ENCODE assay signal across 17 cellular contexts in genomic region chr20:50819344-50819743, GRCh38. TPM values are rescaled to one million over a fixed set of nuclear protein-coding genes. Genes with fewer than 3 reads are reported as not detected.
DNase-seq lines count a peak whose midpoint lies in the region; ATAC-seq and TF ChIP-seq lines count a peak whose summit lies in the region.
"Had no signal": no experiment of that assay in that cellular context is flagged by ENCODE, and none has a peak within 500 bp of the region (broad histone marks: within the 10 kb centered on the region; RNA-seq: fewer than 3 reads in every experiment).

No MANE protein-coding gene starts in this region.

- peaks cover 4 to 32% (median 12%) of the 10 kb centered on the region in 3 donors for H3K36me3 Mint-ChIP-seq in naive thymus-derived CD8-positive, alpha-beta T cell

- H3K9me3 Mint-ChIP-seq in naive thymus-derived CD8-positive, alpha-beta T cell = no peaks in the 10 kb centered on the region
- H3K9me3 Mint-ChIP-seq: activated CD4-positive, alpha-beta memory T cell treated with anti-CD3 and anti-CD28 coated beads, Interleukin-2, amount 10 ng/mL, durations not matched to agents 7 days and 5 days; activated naive CD4-positive, alpha-beta T cell treated with anti-CD3 and anti-CD28 coated beads, Interleukin-2, amount 50 U/mL, for 24 hours had no signal

- peaks cover 32 to 76% (median 67%) of the 10 kb centered on the region in 4 donors for H3K4me1 Mint-ChIP-seq in naive thymus-derived CD8-positive, alpha-beta T cell

- H3K27ac ChIP-seq in HCT116 (ENCODE audit: low read depth, low read length) (peak overlapping the region; percentile 49; the same call in 1 of the 2 replicates), coronary artery (no peak overlapping the region)
- H3K27ac ChIP-seq: PC-9 had no signal

- no peaks in the 10 kb centered on the region for H3K36me3 ChIP-seq in HCT116 (ENCODE audit: control insufficient read depth in 1 of 2, insufficient read depth in 2 of 2, low read length in 2 of 2)
- H3K36me3 ChIP-seq: heart right ventricle, transverse colon had no signal

- peaks cover 16% of the 10 kb centered on the region in 2 experiments; a peak in 3 of 4 replicates for H3K4me1 ChIP-seq in HCT116 (ENCODE audit: control insufficient read depth in 1 of 2, insufficient read depth in 2 of 2, low read length in 2 of 2)

- H3K27me3 ChIP-seq in HCT116 (ENCODE audit: insufficient read depth, low read length) = no peaks in the 10 kb centered on the region
- H3K27me3 ChIP-seq: heart right ventricle, transverse colon had no signal

- no peak overlapping the region for H3K9ac ChIP-seq in HCT116 (ENCODE audit: low read length)

- intact Hi-C loops in HCT116 (cut with micrococcal nuclease) = no loop called here

- H3K27me3 Mint-ChIP-seq in naive thymus-derived CD8-positive, alpha-beta T cell = peaks cover 0 to 2% (median 0%) of the 10 kb centered on the region in 5 donors
- H3K27me3 Mint-ChIP-seq: activated CD4-positive, alpha-beta memory T cell treated with anti-CD3 and anti-CD28 coated beads, Interleukin-2, amount 10 ng/mL, durations not matched to agents 7 days and 5 days; activated naive CD4-positive, alpha-beta T cell treated with anti-CD3 and anti-CD28 coated beads, Interleukin-2, amount 50 U/mL, for 24 hours had no signal

- H3K4me3 ChIP-seq in HCT116 (replicated peaks in 1 of 2; ENCODE audit: low read depth in 1 of 2, low read length in 2 of 2) (no peak overlapping the region), coronary artery (no peak overlapping the region)
- H3K4me3 ChIP-seq: heart right ventricle, PC-9, transverse colon had no signal

- no TSS peak for BruUV-seq in HCT116 (replicated peaks; lab: Mats Ljungman, UMichigan)

- ATAC-seq in GM18909 (IDR thresholded peaks at IDR 0.05; ENCODE audit: poor library complexity, unreplicated experiment) (peak; percentile 43), HCT116 (no peak)
- ATAC-seq in naive thymus-derived CD8-positive, alpha-beta T cell = no peak

- CTCF ChIA-PET in HCT116 (lab: Charles Lee) = interaction anchor here (1.0 to 2.3 kb wide), 5 partner anchors 18 to 499 kb away, joined by 3 to 16 read pairs (median 5); partner anchors contain the start of genes ADNP and BCAS4

- no peaks in the 10 kb centered on the region for H4K20me1 ChIP-seq in HCT116 (ENCODE audit: insufficient read depth)

- DNase-seq in HCT116 (ENCODE audit: low read depth, low spot score) (no peak), NAMALWA (ENCODE audit: low spot score) (peak; percentile 72), coronary artery (ENCODE audit: low spot score) (no peak), GM13976 (ENCODE audit: low spot score) (no peak)
- no peak for DNase-seq in naive thymus-derived CD8-positive, alpha-beta T cell
- DNase-seq in stimulated activated CD4-positive, alpha-beta T cell treated with anti-CD3 and anti-CD28 coated beads, Interleukin-4, amount 100 ng/mL, for 24 hours = no peak
- no peak for DNase-seq in NK-92 treated with Interleukin-12 subunit alpha and Interleukin-12 subunit beta, amount 100 ng/mL, for 24 hours (lab: John Stamatoyannopoulos, UW)
- DNase-seq: activated CD4-positive, alpha-beta memory T cell treated with anti-CD3 and anti-CD28 coated beads, Interleukin-2, amount 10 ng/mL, durations not matched to agents 7 days and 5 days; Caco-2; erythroblast; heart right ventricle; left ventricle myocardium superior; NCI-H2227 treated with DMSO at 0.1 percent for 48 hours; PC-9; transverse colon had no signal

- H3K9me3 ChIP-seq in HCT116 (ENCODE audit: control insufficient read depth in 1 of 2, insufficient read depth in 1 of 2, low read depth in 1 of 2, low read length in 2 of 2) = no peaks in the 10 kb centered on the region
- H3K9me3 ChIP-seq: Caco-2, heart right ventricle, transverse colon had no signal

- H3K4me2 ChIP-seq in HCT116 (ENCODE audit: low read length) = no peak overlapping the region
- H3K4me2 ChIP-seq: PC-9 had no signal

- POLR2A ChIA-PET in HCT116 (lab: Charles Lee) = interaction anchor here (1.5 kb wide), 1 partner anchor 111 kb away, joined by 8 read pairs; no protein-coding TSS in a partner anchor
- POLR2A ChIA-PET in naive thymus-derived CD8-positive, alpha-beta T cell (lab: Charles Lee) = interaction anchor here (0.6 to 8.0 kb wide), 7 partner anchors 13 to 139 kb away, joined by 3 to 160 read pairs (median 9); partner anchors contain the start of genes ADNP, BCAS4, DPM1 and MOCS3

- H3K9me2 ChIP-seq in HCT116 (ENCODE audit: insufficient read depth) = no peaks in the 10 kb centered on the region

- in situ Hi-C loops in GM13976 (cut with MboI; ENCODE audit: low sequenced_read_pairs, unreplicated experiment) = loop anchor here (10.0 kb wide), 1 partner anchor 115 kb away; the partner anchor contains the start of gene ADNP

- no peaks in the 10 kb centered on the region for H3K79me2 ChIP-seq in HCT116 (ENCODE audit: insufficient read depth, low read length)

- RAD21 ChIA-PET in HCT116 (lab: Charles Lee; ENCODE audit: low non-redundant PET in 1 of 2, low total read pairs in 2 of 2, uncharacterized antibody in 2 of 2, unreplicated experiment in 2 of 2) = no interaction called here

- peak overlapping the region in 2 of 10 donors; percentile 30 to 45 for H3K4me3 Mint-ChIP-seq in naive thymus-derived CD8-positive, alpha-beta T cell
- H3K4me3 Mint-ChIP-seq: activated CD4-positive, alpha-beta memory T cell treated with anti-CD3 and anti-CD28 coated beads, Interleukin-2, amount 10 ng/mL, durations not matched to agents 7 days and 5 days had no signal

- no peak for TF ChIP-seq CTCF in HCT116 (IDR thresholded peaks at IDR 0.05 in 2 of 3, conservative IDR thresholded peaks at IDR 0.05 in 1 of 3; ENCODE audit: borderline replicate concordance in 1 of 3, insufficient read depth in 1 of 3, low read depth in 2 of 3, low read length in 2 of 3)
- TF ChIP-seq CTCF in coronary artery (IDR thresholded peaks at IDR 0.05) = no peak
- no peak for TF ChIP-seq CTCF in GM13976 (IDR thresholded peaks at IDR 0.05; ENCODE audit: borderline replicate concordance, control extremely low read depth, extremely low read depth, insufficient read depth, missing control alignments)

- H2AFZ ChIP-seq in HCT116 (ENCODE audit: low read depth, low read length, poor library complexity, severe bottlenecking) = no peak overlapping the region

- no peak for TF ChIP-seq RAD21 in HCT116 (IDR thresholded peaks at IDR 0.05; ENCODE audit: low read depth)

- TF ChIP-seq POLR2A in HCT116 (IDR thresholded peaks at IDR 0.05; ENCODE audit: borderline replicate concordance, extremely low read depth, insufficient read depth, insufficient read length) = no peak

- H3K27ac Mint-ChIP-seq in naive thymus-derived CD8-positive, alpha-beta T cell = peak overlapping the region; percentile 66 to 99 (median 96)

TF ChIP-seq in HCT116, 20 proteins besides CTCF, POLR2A, EP300 and RAD21:
- no peak for TF ChIP-seq ZFX (IDR thresholded peaks at IDR 0.05)
- TF ChIP-seq EZH2phosphoT487 (IDR thresholded peaks at IDR 0.05; ENCODE audit: borderline replicate concordance) = no peak
- no peak for TF ChIP-seq CEBPB (IDR thresholded peaks at IDR 0.05; ENCODE audit: low read depth)
- TF ChIP-seq SP1 (IDR thresholded peaks at IDR 0.05; ENCODE audit: low read depth) = no peak
- TF ChIP-seq JUND (IDR thresholded peaks at IDR 0.05) = no peak
- TF ChIP-seq POLR2AphosphoS5 (IDR thresholded peaks at IDR 0.05; ENCODE audit: low read depth, low read length) = no peak
- TF ChIP-seq CBX3 (IDR thresholded peaks at IDR 0.05; ENCODE audit: low read depth) = no peak
- TF ChIP-seq EGR1 (IDR thresholded peaks at IDR 0.05; ENCODE audit: low read depth) = no peak
- TF ChIP-seq, protein P1, sequence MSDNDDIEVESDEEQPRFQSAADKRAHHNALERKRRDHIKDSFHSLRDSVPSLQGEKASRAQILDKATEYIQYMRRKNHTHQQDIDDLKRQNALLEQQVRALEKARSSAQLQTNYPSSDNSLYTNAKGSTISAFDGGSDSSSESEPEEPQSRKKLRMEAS (IDR thresholded peaks at IDR 0.05) = no peak
- TF ChIP-seq YY1 (IDR thresholded peaks at IDR 0.05; ENCODE audit: extremely low read depth, insufficient replicate concordance, low read depth, low read length) = no peak
- TF ChIP-seq ELF1 (IDR thresholded peaks at IDR 0.05; ENCODE audit: borderline replicate concordance, low read depth) = no peak
- no peak for TF ChIP-seq SIN3A (IDR thresholded peaks at IDR 0.05; ENCODE audit: low read depth)
- no peak for TF ChIP-seq TCF7L2 (IDR thresholded peaks at IDR 0.05; ENCODE audit: borderline replicate concordance, extremely low read depth, insufficient read depth, insufficient read length)
- no peak for TF ChIP-seq ATF3 (IDR thresholded peaks at IDR 0.05)
- no peak for TF ChIP-seq SRF (IDR thresholded peaks at IDR 0.05; ENCODE audit: low read depth)
- no peak for TF ChIP-seq ZBTB33 (IDR thresholded peaks at IDR 0.05; ENCODE audit: extremely low read depth, insufficient replicate concordance, low read length)

RNA-seq across cellular contexts. Expression of gene BCAS4, which starts 24.5 kb away (rescaled TPM):
- total RNA-seq in HCT116 (2021; ENCODE audit: unreplicated experiment) = 18.9 TPM
- polyA plus RNA-seq in HCT116 (2012) = 18.3 and 18.6 TPM in 2 replicates
- 10 to 100 TPM; 77.4 to 89.9 TPM for total RNA-seq in naive thymus-derived CD8-positive, alpha-beta T cell
- polyA plus RNA-seq in naive thymus-derived CD8-positive, alpha-beta T cell = 10 to 100 TPM; 33.5 to 51.5 (median 39.9) TPM
